ENCODE assay signal across 10 cellular contexts in genomic region chr1:209106237-209106741, GRCh38.
DNase-seq lines count a peak whose midpoint lies in the region; ATAC-seq and TF ChIP-seq lines count a peak whose summit lies in the region.
"Had no signal": no experiment of that assay in that cellular context is flagged by ENCODE, and none has a peak within 500 bp of the region (broad histone marks: within the 10 kb centered on the region; RNA-seq: fewer than 3 reads in every experiment).

No MANE protein-coding gene starts in this region.

- no peaks in the 10 kb centered on the region for H3K79me2 ChIP-seq in GM23338 (replicated peaks; ENCODE audit: insufficient read depth)

- H3K9me3 ChIP-seq in stomach, result no peaks in the 10 kb centered on the region

- peak overlapping the region; percentile 94 for H2AFZ ChIP-seq in GM23338

- H3K4me1 Mint-ChIP-seq in GM23338, result peaks cover 34% of the 10 kb centered on the region
- H3K4me1 Mint-ChIP-seq: activated B cell treated with CpG ODN at 0.5 μM for 24 hours had no signal

- peaks cover 19% of the 10 kb centered on the region for H3K4me1 ChIP-seq in GM23338 (ENCODE audit: insufficient read depth)
- no peaks in the 10 kb centered on the region for H3K4me1 ChIP-seq in stomach

- no peaks in the 10 kb centered on the region for H3K27me3 ChIP-seq in GM23338 (ENCODE audit: insufficient read depth)
- no peaks in the 10 kb centered on the region for H3K27me3 ChIP-seq in stomach

- TF ChIP-seq POLR2A in stomach (IDR thresholded peaks at IDR 0.05), result no peak

- peak; percentile 83 for ATAC-seq in GM23338
- no peak for ATAC-seq in GM18909 (IDR thresholded peaks at IDR 0.05; ENCODE audit: poor library complexity, unreplicated experiment)

- WGBS in stomach, 5 donors, result 34 to 48% (median 43%) methylated on average over 8 of the region's 8 CpGs

- no peaks in the 10 kb centered on the region for H3F3A ChIP-seq in GM23338 (replicated peaks; ENCODE audit: low read depth)

- H3K27ac ChIP-seq in GM23338 (ENCODE audit: low read depth) (no peak overlapping the region), stomach (no peak overlapping the region)

- H3K36me3 Mint-ChIP-seq in GM23338 (ENCODE audit: low read depth), result no peaks in the 10 kb centered on the region; the same call in 2 of the 3 replicates
- H3K36me3 Mint-ChIP-seq: type B pancreatic cell had no signal

- peak overlapping the region; percentile 62; the same call in 1 of the 2 replicates for H3K4me2 ChIP-seq in GM23338

- H3K4me3 Mint-ChIP-seq in GM23338, result no peak overlapping the region
- H3K4me3 Mint-ChIP-seq: activated B cell treated with CpG ODN at 0.5 μM for 24 hours, type B pancreatic cell had no signal

- H3K4me3 ChIP-seq in GM23338, result no peak overlapping the region
- no peak overlapping the region for H3K4me3 ChIP-seq in stomach

- peak; percentile 21 for DNase-seq in GM23338 (ENCODE audit: low spot score)
- peak; percentile 84 for DNase-seq in NCI-H345 (lab: John Stamatoyannopoulos, UW)
- peak; percentile 2 for DNase-seq in dermis blood vessel endothelial cell
- peak; percentile 32 for DNase-seq in pons (ENCODE audit: low spot score)
- DNase-seq in stomach, result no peak
- no peak for DNase-seq in LoVo (ENCODE audit: low spot score)
- DNase-seq in OCI-M1 (lab: John Stamatoyannopoulos, UW), result no peak
- DNase-seq: activated B cell treated with CpG ODN at 0.5 μM for 24 hours had no signal

- TF ChIP-seq EP300 in stomach (IDR thresholded peaks at IDR 0.05), result no peak

- H3K36me3 ChIP-seq in GM23338 (ENCODE audit: insufficient read depth) (no peaks in the 10 kb centered on the region), stomach (no peaks in the 10 kb centered on the region)

- H4K20me1 ChIP-seq in GM23338 (replicated peaks; ENCODE audit: insufficient read depth), result no peaks in the 10 kb centered on the region

- H3K9me3 Mint-ChIP-seq in GM23338, result peaks cover 10% of the 10 kb centered on the region; the same call in 2 of the 3 replicates
- H3K9me3 Mint-ChIP-seq: activated B cell treated with CpG ODN at 0.5 μM for 24 hours, type B pancreatic cell had no signal

- H3K27me3 Mint-ChIP-seq in GM23338 (ENCODE audit: insufficient read depth, low read depth, poor library complexity), result peaks cover 9% of the 10 kb centered on the region
- H3K27me3 Mint-ChIP-seq: activated B cell treated with CpG ODN at 0.5 μM for 24 hours had no signal

- intact Hi-C loops in stomach (cut with DNase I; ENCODE audit: low total_unique reads), result no loop called here

- no peak overlapping the region for H3K27ac Mint-ChIP-seq in GM23338
- H3K27ac Mint-ChIP-seq: activated B cell treated with CpG ODN at 0.5 μM for 24 hours, type B pancreatic cell had no signal

- H3K9me2 ChIP-seq in GM23338 (ENCODE audit: insufficient read depth), result no peaks in the 10 kb centered on the region

- TF ChIP-seq CTCF in GM23338 (conservative IDR thresholded peaks at IDR 0.05; ENCODE audit: low read depth in 2 of 2) (no peak), stomach (IDR thresholded peaks at IDR 0.05) (no peak)

TF ChIP-seq in GM23338, 12 proteins besides CTCF, POLR2A, EP300 and RAD21:
- TF ChIP-seq ZNF331 (CRISPR knock-in tag; IDR thresholded peaks at IDR 0.05; ENCODE audit: low read depth) (no peak), ZNF462 (CRISPR knock-in tag; IDR thresholded peaks at IDR 0.05) (no peak), POLR2AphosphoS5 (IDR thresholded peaks at IDR 0.05; ENCODE audit: low read depth) (no peak), STAT1 (IDR thresholded peaks at IDR 0.05; ENCODE audit: unreplicated experiment) (no peak), EZH2 (IDR thresholded peaks at IDR 0.05; ENCODE audit: low read depth, unreplicated experiment) (no peak), ZNF114 (CRISPR knock-in tag; IDR thresholded peaks at IDR 0.05) (no peak), JUNB (IDR thresholded peaks at IDR 0.05; ENCODE audit: unreplicated experiment) (no peak)

Comparison
In these comparisons a context has a peak if more than half of its experiments do, and no peak if none do; other contexts are left out.
1. DNase-seq: peak in GM23338 (single experiment), NCI-H345 (single experiment), dermis blood vessel endothelial cell (single experiment) and pons (single experiment); none in stomach (single experiment), LoVo (single experiment) and OCI-M1 (single experiment).